ENCODE assay signal across 31 cellular contexts in genomic region chr22:49234459-49234858, GRCh38.
"Had no signal": no experiment of that assay in that cellular context is flagged by ENCODE, and none has a peak within 500 bp of the region (broad histone marks: within the 10 kb centered on the region; RNA-seq: fewer than 3 reads in every experiment).

No MANE protein-coding gene starts in this region.

- H3K4me1 Mint-ChIP-seq: activated CD4-positive, alpha-beta memory T cell treated with anti-CD3 and anti-CD28 coated beads, Interleukin-2, amount 10 ng/mL, durations not matched to agents 7 days and 5 days; activated CD4-positive, alpha-beta T cell treated with anti-CD3 and anti-CD28 coated beads, Interleukin-2, amount 10 ng/mL, durations not matched to agents 7 days and 5 days; activated naive CD8-positive, alpha-beta T cell treated with anti-CD3 and anti-CD28 coated beads for 36 hours; naive B cell; nephron progenitor cell; stimulated activated effector memory CD8-positive, alpha-beta T cell treated with anti-CD3 and anti-CD28 coated beads, Interleukin-12 subunit alpha, Interleukin-12 subunit beta, amount 100 ng/mL, for 72 hours had no signal

- H3K9me3 Mint-ChIP-seq: activated CD4-positive, alpha-beta memory T cell treated with anti-CD3 and anti-CD28 coated beads, Interleukin-2, amount 10 ng/mL, durations not matched to agents 7 days and 5 days; activated CD4-positive, alpha-beta T cell treated with anti-CD3 and anti-CD28 coated beads, Interleukin-2, amount 10 ng/mL, durations not matched to agents 7 days and 5 days; activated naive CD8-positive, alpha-beta T cell treated with anti-CD3 and anti-CD28 coated beads for 36 hours; endodermal cell; nephron progenitor cell; stimulated activated effector memory CD8-positive, alpha-beta T cell treated with anti-CD3 and anti-CD28 coated beads, Interleukin-12 subunit alpha, Interleukin-12 subunit beta, amount 100 ng/mL, for 72 hours; stimulated activated naive CD8-positive, alpha-beta T cell treated with anti-CD3 and anti-CD28 coated beads, Interleukin-15, Interleukin-2, amounts not matched to agents 100 ng/mL and 50 ng/mL, for 24 hours; T-helper 1 cell treated with Interleukin-12 subunit alpha and Interleukin-12 subunit beta and Interleukin-4 antibody, amounts not matched to agents 30 μg/mL and 1 μg/mL, for 36 hours had no signal

- H3K4me1 ChIP-seq: adrenal gland, body of pancreas, foreskin keratinocyte, heart left ventricle, lower lobe of right lung, upper lobe of right lung had no signal

- H3K27ac ChIP-seq: adrenal gland, body of pancreas, cardiac muscle cell, foreskin keratinocyte, heart left ventricle, lower lobe of right lung, neutrophil, skin epidermis, upper lobe of right lung, WERI-Rb-1 had no signal

- ATAC-seq: activated CD4-positive, CD25-positive, alpha-beta regulatory T cell treated with anti-CD3 and anti-CD28 coated beads, Interleukin-2, amount 50 U/mL, for 24 hours; body of pancreas; esophagus mucosa; foreskin keratinocyte; heart left ventricle; lower lobe of right lung; sciatic nerve; stimulated activated effector memory CD8-positive, alpha-beta T cell treated with anti-CD3 and anti-CD28 coated beads, Interleukin-12 subunit alpha, Interleukin-12 subunit beta, amount 100 ng/mL, for 72 hours; upper lobe of right lung had no signal

- H3K4me3 Mint-ChIP-seq: activated CD4-positive, alpha-beta memory T cell treated with anti-CD3 and anti-CD28 coated beads, Interleukin-2, amount 10 ng/mL, durations not matched to agents 7 days and 5 days; activated CD4-positive, alpha-beta T cell treated with anti-CD3 and anti-CD28 coated beads, Interleukin-2, amount 10 ng/mL, durations not matched to agents 7 days and 5 days; activated naive CD8-positive, alpha-beta T cell treated with anti-CD3 and anti-CD28 coated beads for 36 hours; endodermal cell; naive B cell; nephron progenitor cell; stimulated activated effector memory CD8-positive, alpha-beta T cell treated with anti-CD3 and anti-CD28 coated beads, Interleukin-12 subunit alpha, Interleukin-12 subunit beta, amount 100 ng/mL, for 72 hours; stimulated activated naive CD8-positive, alpha-beta T cell treated with anti-CD3 and anti-CD28 coated beads, Interleukin-15, Interleukin-2, amounts not matched to agents 100 ng/mL and 50 ng/mL, for 24 hours; T-helper 1 cell treated with Interleukin-12 subunit alpha and Interleukin-12 subunit beta and Interleukin-4 antibody, amounts not matched to agents 30 μg/mL and 1 μg/mL, for 36 hours had no signal

- H3K27me3 Mint-ChIP-seq: activated CD4-positive, alpha-beta memory T cell treated with anti-CD3 and anti-CD28 coated beads, Interleukin-2, amount 10 ng/mL, durations not matched to agents 7 days and 5 days; activated CD4-positive, alpha-beta T cell treated with anti-CD3 and anti-CD28 coated beads, Interleukin-2, amount 10 ng/mL, durations not matched to agents 7 days and 5 days; progenitor cell of endocrine pancreas had no signal

- DNase-seq: activated CD4-positive, alpha-beta T cell treated with anti-CD3 and anti-CD28 coated beads, Interleukin-2, amount 10 ng/mL, durations not matched to agents 7 days and 5 days; activated naive CD4-positive, alpha-beta T cell; activated naive CD8-positive, alpha-beta T cell treated with anti-CD3 and anti-CD28 coated beads for 36 hours; activated T-cell treated with anti-CD3 and anti-CD28 coated beads, Interleukin-2, amount 50 U/mL, for 48 hours; aorta; body of pancreas; cerebellar nuclear complex; cortex of kidney; endodermal cell; foreskin keratinocyte; heart left ventricle; lower lobe of right lung; naive B cell; nephron progenitor cell; stimulated activated CD4-positive, alpha-beta T cell treated with anti-CD3 and anti-CD28 coated beads, Interleukin-4, amount 100 ng/mL, for 24 hours; SW 1271; T-helper 9 cell; upper lobe of right lung; WERI-Rb-1 had no signal

- H3K4me3 ChIP-seq: adrenal gland, body of pancreas, cardiac muscle cell, heart left ventricle, lower lobe of right lung, skin epidermis, upper lobe of right lung had no signal

- H3K27me3 ChIP-seq: adrenal gland, body of pancreas, cardiac muscle cell, foreskin keratinocyte, neutrophil, upper lobe of right lung had no signal

- H3K27ac Mint-ChIP-seq: activated CD4-positive, alpha-beta memory T cell treated with anti-CD3 and anti-CD28 coated beads, Interleukin-2, amount 10 ng/mL, durations not matched to agents 7 days and 5 days; activated CD4-positive, alpha-beta T cell treated with anti-CD3 and anti-CD28 coated beads, Interleukin-2, amount 10 ng/mL, durations not matched to agents 7 days and 5 days; activated naive CD8-positive, alpha-beta T cell treated with anti-CD3 and anti-CD28 coated beads for 36 hours; endodermal cell; naive B cell; progenitor cell of endocrine pancreas; stimulated activated effector memory CD8-positive, alpha-beta T cell treated with anti-CD3 and anti-CD28 coated beads, Interleukin-12 subunit alpha, Interleukin-12 subunit beta, amount 100 ng/mL, for 72 hours; stimulated activated naive CD8-positive, alpha-beta T cell treated with anti-CD3 and anti-CD28 coated beads, Interleukin-15, Interleukin-2, amounts not matched to agents 100 ng/mL and 50 ng/mL, for 24 hours; T-helper 1 cell treated with Interleukin-12 subunit alpha and Interleukin-12 subunit beta and Interleukin-4 antibody, amounts not matched to agents 30 μg/mL and 1 μg/mL, for 36 hours had no signal

- H3K36me3 ChIP-seq: adrenal gland, cardiac muscle cell, heart left ventricle, lower lobe of right lung, neutrophil, upper lobe of right lung, WERI-Rb-1 had no signal

- H3K9me3 ChIP-seq: adrenal gland, body of pancreas, heart left ventricle, lower lobe of right lung, neutrophil, upper lobe of right lung had no signal

- H3K36me3 Mint-ChIP-seq: activated naive CD8-positive, alpha-beta T cell treated with anti-CD3 and anti-CD28 coated beads for 36 hours; naive B cell; stimulated activated effector memory CD8-positive, alpha-beta T cell treated with anti-CD3 and anti-CD28 coated beads, Interleukin-12 subunit alpha, Interleukin-12 subunit beta, amount 100 ng/mL, for 72 hours had no signal
